ENCODE assay signal across 1 cellular context in the genomic region with DNA sequence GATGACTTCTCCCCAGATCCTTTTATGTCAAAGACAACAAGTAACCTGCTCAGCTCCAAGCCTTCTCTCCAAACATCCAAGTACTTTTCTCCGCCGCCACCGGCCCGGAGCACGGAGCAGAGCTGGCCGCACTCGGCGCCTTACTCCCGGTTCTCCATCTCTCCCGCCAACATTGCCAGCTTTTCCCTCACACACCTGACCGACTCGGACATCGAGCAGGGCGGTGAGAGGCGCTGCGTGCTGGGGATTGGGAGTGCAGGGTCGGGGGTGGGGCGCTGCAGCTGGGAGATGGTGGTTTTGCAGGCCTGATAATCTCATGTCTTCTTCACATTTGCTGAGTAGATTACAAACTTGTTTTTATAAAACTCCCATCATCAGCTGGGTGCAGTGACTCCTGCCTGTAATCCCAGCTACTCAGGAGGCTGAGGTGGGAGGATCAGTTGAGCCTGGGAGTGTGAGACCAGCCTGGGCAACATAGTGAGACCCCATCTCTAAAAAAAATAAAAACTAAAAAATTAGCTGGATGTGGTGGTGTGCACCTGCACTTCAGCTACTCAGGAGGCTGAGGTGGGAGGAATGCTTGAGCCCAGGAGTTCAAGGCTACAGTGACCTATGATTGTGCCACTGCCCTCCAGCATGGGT.
TF ChIP-seq lines count a peak whose summit lies in the region.

No MANE protein-coding gene starts in this region.

TF ChIP-seq in K562, 482 proteins besides CTCF, POLR2A, EP300 and RAD21 (continued from another document):
- TF ChIP-seq ZNF121 (CRISPR knock-in tag; conservative IDR thresholded peaks at IDR 0.05), result peak; percentile 62; the same call in 1 of the 2 replicates
